8 cellular contexts compared by ENCODE assay signal in genomic region chr5:177116631-177117373, GRCh38. TPM values are rescaled to one million over a fixed set of nuclear protein-coding genes. Genes with fewer than 3 reads are reported as not detected.
DNase-seq lines count a peak whose midpoint lies in the region; ATAC-seq and TF ChIP-seq lines count a peak whose summit lies in the region.

No MANE protein-coding gene starts in this region.

- H3K4me3 ChIP-seq in MG63 (no peak overlapping the region), parathyroid adenoma (ENCODE audit: low read depth, low read length) (no peak overlapping the region)

- H2AFZ ChIP-seq in parathyroid adenoma: peak overlapping the region; percentile 91

- no peaks in the 10 kb centered on the region for H3K36me3 ChIP-seq in MG63
- H3K36me3 ChIP-seq in parathyroid adenoma (ENCODE audit: control insufficient read depth, insufficient read depth, low read length): no peaks in the 10 kb centered on the region

- DNase-seq in EL: peak; percentile 53
- peak; percentile 63 for DNase-seq in MG63
- peak; percentile 75 for DNase-seq in activated gamma-delta T cell treated with Interleukin-2 at 50 U/mL for 16 hours
- peak; percentile 87 for DNase-seq in foreskin melanocyte
- peak in 48 of 49 donors; percentile 58 to 94 (median 85) for DNase-seq in substantia nigra (lab: John Stamatoyannopoulos, UW)
- DNase-seq in H4 (ENCODE audit: low spot score): no peak

- peak overlapping the region; percentile 50 for H3K4me2 ChIP-seq in parathyroid adenoma (ENCODE audit: low read length)

- peaks cover 6% of the 10 kb centered on the region for H3K4me1 ChIP-seq in parathyroid adenoma

- H3K79me2 ChIP-seq in parathyroid adenoma: peaks cover 4% of the 10 kb centered on the region

- no peak overlapping the region for H3K9ac ChIP-seq in parathyroid adenoma

- ATAC-seq in HG03521 (IDR thresholded peaks at IDR 0.05; ENCODE audit: unreplicated experiment): no peak

- H3K9me3 ChIP-seq in MG63 (no peaks in the 10 kb centered on the region), parathyroid adenoma (ENCODE audit: control insufficient read depth, low read length) (no peaks in the 10 kb centered on the region)

- no peak for TF ChIP-seq CTCF in parathyroid adenoma (IDR thresholded peaks at IDR 0.05)

- H3K27me3 ChIP-seq in MG63 (no peaks in the 10 kb centered on the region), parathyroid adenoma (ENCODE audit: control insufficient read depth, insufficient read depth, low read length) (no peaks in the 10 kb centered on the region)

- H3K27ac ChIP-seq in parathyroid adenoma (peak overlapping the region; percentile 22), substantia nigra (ENCODE audit: low read depth, low read length, poor library complexity, severe bottlenecking) (peak overlapping the region; percentile 72)

RNA-seq across cellular contexts. Expression of gene NSD1, which starts 16.8 kb away (rescaled TPM):
- 30.9 and 43.8 TPM in 2 replicates for total RNA-seq in MG63 (2014; rRNA removed; shearing (Covaris generic); ENCODE audit: low replicate concordance)
- total RNA-seq in H4 (2014; rRNA removed; shearing (Covaris generic)): 27.6 and 30.3 TPM in 2 replicates

RNA-seq across cellular contexts. Expression of gene FGFR4, which starts 30.1 kb away (rescaled TPM):
- 51.3 and 96.6 TPM in 2 replicates for total RNA-seq in MG63 (2014; rRNA removed; shearing (Covaris generic); ENCODE audit: low replicate concordance)
- total RNA-seq in H4 (2014; rRNA removed; shearing (Covaris generic)): 11.4 and 16.9 TPM in 2 replicates
